In genomic region chr6:15801912-15802311, GRCh38 we compare ENCODE assay signal across 11 cellular contexts.
"Had no signal": no experiment of that assay in that cellular context is flagged by ENCODE, and none has a peak within 500 bp of the region (broad histone marks: within the 10 kb centered on the region; RNA-seq: fewer than 3 reads in every experiment).

No MANE protein-coding gene starts in this region.

- H2AFZ ChIP-seq: GM23248 had no signal

- H3K36me3 ChIP-seq: HAP-1 had no signal

- H3K9ac ChIP-seq: GM23248 had no signal

- H3K9me3 ChIP-seq: HAP-1 had no signal

- H3K4me3 ChIP-seq: GM23248, GM23338, HAP-1 had no signal

- H3K4me1 ChIP-seq: HAP-1 had no signal

- H3K27ac ChIP-seq: GM23248 had no signal

- DNase-seq: GM23248, GOT3, H7, H9, HCEC 1CT, HFFc6 had no signal

- H3K4me2 ChIP-seq: GM23338 had no signal

- ATAC-seq: GM23338, HCT116 had no signal

- FAIRE-seq: H1, H54 had no signal
